In genomic region chr13:111317042-111317550, GRCh38 we compare ENCODE assay signal across 24 cellular contexts. TPM values are rescaled to one million over a fixed set of nuclear protein-coding genes. Genes with fewer than 3 reads are reported as not detected.
A peak's percentile ranks its signal among the peaks of the same experiment; 100 is the strongest.
DNase-seq lines count a peak whose midpoint lies in the region; ATAC-seq, FAIRE-seq and TF ChIP-seq lines count a peak whose summit lies in the region.
"Had no signal": no experiment of that assay in that cellular context is flagged by ENCODE, and none has a peak within 500 bp of the region (broad histone marks: within the 10 kb centered on the region; RNA-seq: fewer than 3 reads in every experiment).

No MANE protein-coding gene starts in this region.

- no peak overlapping the region for H3K27ac Mint-ChIP-seq in osteocyte (ENCODE audit: unreplicated experiment)
- H3K27ac Mint-ChIP-seq: CD4-positive, CD25-positive, alpha-beta regulatory T cell had no signal

- H3K14ac ChIP-seq in IMR-90 (replicated peaks; ENCODE audit: low read depth, low read length), result no peak overlapping the region

- FAIRE-seq in kidney (lab: Jason Lieb, UNC), result no peak
- FAIRE-seq: A204.1, GM12878, GM19239, HepG2 had no signal

- H3K27ac ChIP-seq in IMR-90 (ENCODE audit: insufficient read depth, low read length) (no peak overlapping the region), kidney (ENCODE audit: low read depth in 2 of 2, low read length in 2 of 2) (no peak overlapping the region), testis (no peak overlapping the region)

- intact Hi-C loops in IMR-90 (cut with micrococcal nuclease) (no loop called here), kidney (cut with DNase I) (no loop called here), testis (cut with DNase I; ENCODE audit: low total_unique reads) (no loop called here)

- no peak overlapping the region for H2BK15ac ChIP-seq in IMR-90 (ENCODE audit: low read depth, low read length)

- H2AK9ac ChIP-seq in IMR-90 (replicated peaks; ENCODE audit: low read depth, low read length, poor library complexity), result no peak overlapping the region

- no peak overlapping the region for H3K9ac ChIP-seq in IMR-90 (ENCODE audit: low read depth, low read length)
- H3K9ac ChIP-seq in kidney (ENCODE audit: low read length in 2 of 2), result no peak overlapping the region

- H3K9me3 ChIP-seq in IMR-90 (ENCODE audit: control insufficient read depth, insufficient read depth, low read length) (peaks cover 9% of the 10 kb centered on the region), kidney (ENCODE audit: control insufficient read depth in 1 of 2, low read length in 2 of 2) (peaks cover 0 to 5% of the 10 kb centered on the region in 2 donors), testis (no peaks in the 10 kb centered on the region)
- H3K9me3 ChIP-seq: BE2C had no signal

- no peak overlapping the region for H2BK5ac ChIP-seq in IMR-90 (ENCODE audit: low read depth, low read length, poor library complexity, severe bottlenecking)

- H3K4me1 Mint-ChIP-seq in osteocyte (ENCODE audit: unreplicated experiment), result peaks cover 25% of the 10 kb centered on the region
- H3K4me1 Mint-ChIP-seq: CD8-positive, alpha-beta memory T cell had no signal

- H4K20me1 ChIP-seq in IMR-90 (ENCODE audit: insufficient read depth, low read length), result no peaks in the 10 kb centered on the region

- H3K56ac ChIP-seq in IMR-90 (ENCODE audit: extremely low read depth, insufficient read depth, low read length), result no peak overlapping the region

- POLR2A ChIA-PET in IMR-90 (lab: Charles Lee; ENCODE audit: unreplicated experiment), result interaction anchor here (0.7 kb wide), 1 partner anchor 244 kb away, joined by 3 read pairs; no protein-coding TSS in a partner anchor

- H3K4me2 ChIP-seq in IMR-90 (ENCODE audit: low read depth, low read length), result no peak overlapping the region

- H3K9me3 Mint-ChIP-seq in osteocyte (ENCODE audit: unreplicated experiment), result no peaks in the 10 kb centered on the region

- ATAC-seq in IMR-90 (ENCODE audit: low read depth), result no peak
- ATAC-seq: GM12878, HepG2 had no signal

- no peak overlapping the region for H2BK20ac ChIP-seq in IMR-90 (ENCODE audit: low read depth, low read length)

- 90% methylated on average over 2 of the region's 14 CpGs; no CpG with 5 or more reads in 1 of the 2 experiments for WGBS in IMR-90 (ENCODE audit: extremely low coverage in 2 of 2, insufficient read length in 1 of 2), 2 experiments
- 88 to 92% methylated on average over 12 to 14 of the region's 14 CpGs for WGBS in testis, 2 donors

- no peak overlapping the region for H3K4ac ChIP-seq in IMR-90 (ENCODE audit: low read depth, low read length)

- H3K4me3 Mint-ChIP-seq in osteocyte (ENCODE audit: unreplicated experiment), result no peak overlapping the region

- TF ChIP-seq POLR2A in IMR-90 (IDR thresholded peaks at IDR 0.05; ENCODE audit: low read depth, low read length) (no peak), testis (IDR thresholded peaks at IDR 0.05) (no peak)

- CTCF ChIA-PET in IMR-90 (lab: Yijun Ruan, JAX), result no interaction called here

- no peaks in the 10 kb centered on the region for H3K27me3 Mint-ChIP-seq in osteocyte (ENCODE audit: unreplicated experiment)
- H3K27me3 Mint-ChIP-seq: CD4-positive, CD25-positive, alpha-beta regulatory T cell had no signal

- H3K36me3 ChIP-seq in IMR-90 (ENCODE audit: control insufficient read depth, insufficient read depth, low read length) (peaks cover 5% of the 10 kb centered on the region; the same call in 1 of the 2 replicates), kidney (ENCODE audit: control insufficient read depth in 1 of 2, insufficient read depth in 2 of 2, low read length in 2 of 2) (no peaks in the 10 kb centered on the region), testis (ENCODE audit: low read depth, missing control alignments) (no peaks in the 10 kb centered on the region)
- H3K36me3 ChIP-seq: BE2C had no signal

- no peak overlapping the region for H3K23ac ChIP-seq in IMR-90 (ENCODE audit: low read depth, low read length)

- no TSS peak for BruUV-seq in IMR-90 (replicated peaks; lab: Mats Ljungman, UMichigan)

- H4K91ac ChIP-seq in IMR-90 (ENCODE audit: insufficient read depth, low read depth, low read length), result no peak overlapping the region

- in situ Hi-C loops in IMR-90 (cut with MboI; ENCODE audit: low sequenced_read_pairs), result no loop called here

- DNase-seq in IMR-90, result no peak
- DNase-seq in kidney, result peak; percentile 48
- peak; percentile 67 for DNase-seq in osteocyte (ENCODE audit: extremely low spot score, unreplicated experiment)
- peak; percentile 24 for DNase-seq in ureter (ENCODE audit: low spot score)
- DNase-seq in NCI-H2029 treated with DMSO at 0.1 percent for 48 hours (lab: John Stamatoyannopoulos, UW), result no peak
- DNase-seq in NCI-H2081 treated with DMSO at 0.1 percent for 48 hours (lab: John Stamatoyannopoulos, UW), result no peak
- no peak for DNase-seq in testis
- DNase-seq: ACHN; BE2C; C1 segment of cervical spinal cord; CD4-positive, CD25-positive, alpha-beta regulatory T cell; CD8-positive, alpha-beta memory T cell; COR-L47; DMS 273 treated with DMSO at 0.1 percent for 48 hours; DMS53; DND-41; EL; HCEC 1CT had no signal

- H2BK120ac ChIP-seq in IMR-90 (ENCODE audit: low read depth, low read length), result no peak overlapping the region

- H3K9me1 ChIP-seq in IMR-90 (ENCODE audit: insufficient read depth, low read length), result peaks cover 2% of the 10 kb centered on the region; the same call in 1 of the 2 replicates

- peaks cover 22% of the 10 kb centered on the region for H3K36me3 Mint-ChIP-seq in osteocyte (ENCODE audit: unreplicated experiment)

- TF ChIP-seq CTCF in IMR-90 (conservative IDR thresholded peaks at IDR 0.05; ENCODE audit: low read depth, low read length), result no peak
- TF ChIP-seq CTCF in kidney (IDR thresholded peaks at IDR 0.05; ENCODE audit: borderline replicate concordance, extremely low read depth, insufficient read depth), result no peak
- TF ChIP-seq CTCF in osteocyte (IDR thresholded peaks at IDR 0.05), result no peak
- no peak for TF ChIP-seq CTCF in testis (IDR thresholded peaks at IDR 0.05)

- H3K4me1 ChIP-seq in IMR-90 (ENCODE audit: control insufficient read depth, insufficient read depth, low read length) (peaks cover 4% of the 10 kb centered on the region; the same call in 1 of the 2 replicates), kidney (ENCODE audit: control insufficient read depth in 1 of 2, insufficient read depth in 1 of 2, low read depth in 1 of 2, low read length in 2 of 2) (no peaks in the 10 kb centered on the region), testis (no peaks in the 10 kb centered on the region)
- H3K4me1 ChIP-seq: BE2C had no signal

- no peak overlapping the region for H3K4me3 ChIP-seq in IMR-90 (ENCODE audit: insufficient read depth, low read depth, low read length)
- no peak overlapping the region for H3K4me3 ChIP-seq in kidney (ENCODE audit: low read length in 2 of 2)
- no peak overlapping the region for H3K4me3 ChIP-seq in testis
- H3K4me3 ChIP-seq: GM12878 had no signal

- H3K27me3 ChIP-seq in IMR-90 (ENCODE audit: control insufficient read depth, insufficient read depth, low read length), result no peaks in the 10 kb centered on the region; the same call in 1 of the 2 replicates
- no peaks in the 10 kb centered on the region for H3K27me3 ChIP-seq in testis
- H3K27me3 ChIP-seq: BE2C had no signal

- H3K79me1 ChIP-seq in IMR-90 (ENCODE audit: low read depth in 1 of 2, low read length in 2 of 2), result no peaks in the 10 kb centered on the region

- H4K8ac ChIP-seq in IMR-90 (ENCODE audit: low read depth in 2 of 2, low read length in 2 of 2), result no peak overlapping the region

- H2AK5ac ChIP-seq in IMR-90 (ENCODE audit: low read depth, low read length), result no peak overlapping the region

- no peak overlapping the region for H4K5ac ChIP-seq in IMR-90 (ENCODE audit: low read depth, low read length)

- H3K18ac ChIP-seq in IMR-90 (ENCODE audit: low read depth, low read length), result no peak overlapping the region

- TF ChIP-seq RAD21 in IMR-90 (IDR thresholded peaks at IDR 0.05; ENCODE audit: low read length), result no peak

- dilution Hi-C loops in IMR-90 (cut with HindIII; ENCODE audit: low sequenced_read_pairs, unreplicated experiment), result no loop called here

- H2AFZ ChIP-seq in IMR-90 (replicated peaks; ENCODE audit: low read length, poor library complexity), result peak overlapping the region; percentile 8

TF ChIP-seq in IMR-90, 13 proteins besides CTCF, POLR2A, EP300 and RAD21 (continues in another document):
- TF ChIP-seq RCOR1 (IDR thresholded peaks at IDR 0.05; ENCODE audit: insufficient replicate concordance, low read length), result no peak
- TF ChIP-seq, protein P1, sequence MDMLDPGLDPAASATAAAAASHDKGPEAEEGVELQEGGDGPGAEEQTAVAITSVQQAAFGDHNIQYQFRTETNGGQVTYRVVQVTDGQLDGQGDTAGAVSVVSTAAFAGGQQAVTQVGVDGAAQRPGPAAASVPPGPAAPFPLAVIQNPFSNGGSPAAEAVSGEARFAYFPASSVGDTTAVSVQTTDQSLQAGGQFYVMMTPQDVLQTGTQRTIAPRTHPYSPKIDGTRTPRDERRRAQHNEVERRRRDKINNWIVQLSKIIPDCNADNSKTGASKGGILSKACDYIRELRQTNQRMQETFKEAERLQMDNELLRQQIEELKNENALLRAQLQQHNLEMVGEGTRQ (IDR thresholded peaks at IDR 0.05; ENCODE audit: low read depth, low read length), result no peak
- TF ChIP-seq, protein P2, sequence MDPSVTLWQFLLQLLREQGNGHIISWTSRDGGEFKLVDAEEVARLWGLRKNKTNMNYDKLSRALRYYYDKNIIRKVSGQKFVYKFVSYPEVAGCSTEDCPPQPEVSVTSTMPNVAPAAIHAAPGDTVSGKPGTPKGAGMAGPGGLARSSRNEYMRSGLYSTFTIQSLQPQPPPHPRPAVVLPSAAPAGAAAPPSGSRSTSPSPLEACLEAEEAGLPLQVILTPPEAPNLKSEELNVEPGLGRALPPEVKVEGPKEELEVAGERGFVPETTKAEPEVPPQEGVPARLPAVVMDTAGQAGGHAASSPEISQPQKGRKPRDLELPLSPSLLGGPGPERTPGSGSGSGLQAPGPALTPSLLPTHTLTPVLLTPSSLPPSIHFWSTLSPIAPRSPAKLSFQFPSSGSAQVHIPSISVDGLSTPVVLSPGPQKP (IDR thresholded peaks at IDR 0.05; ENCODE audit: borderline replicate concordance, low read depth, low read length), result no peak
- TF ChIP-seq MAFK (IDR thresholded peaks at IDR 0.05; ENCODE audit: low read depth, low read length), result no peak
- no peak for TF ChIP-seq FOS (IDR thresholded peaks at IDR 0.05; ENCODE audit: low read depth, low read length)
- no peak for TF ChIP-seq CHD1 (IDR thresholded peaks at IDR 0.05; ENCODE audit: low read depth, low read length)
- TF ChIP-seq CEBPB (IDR thresholded peaks at IDR 0.05; ENCODE audit: low read depth, low read length), result no peak
- no peak for TF ChIP-seq SMC3 (IDR thresholded peaks at IDR 0.05; ENCODE audit: low read depth, low read length)

RNA-seq across cellular contexts. Expression of gene TEX29, which starts 3.3 kb away (rescaled TPM):
- not detected in 2 replicates for total RNA-seq in IMR-90 (2012; rRNA removed)
- 0.29 and 0.46 TPM in 2 replicates for polyA plus RNA-seq in IMR-90 (2012; rRNA removed)
- 0.21 and 0.24 TPM in 2 replicates for polyA plus RNA-seq in IMR-90 (2012; cell fraction: cytosol; rRNA removed)
- polyA plus RNA-seq in IMR-90 (2012; cell fraction: nucleus; rRNA removed; ENCODE audit: low replicate concordance), result 0.18 and 1.1 TPM in 2 replicates
- total RNA-seq in kidney, result not detected
- not detected for polyA plus RNA-seq in kidney (ENCODE audit: insufficient read depth, low read depth, low replicate concordance)
- 1.9 TPM in 1 of 2 replicates, not detected in the other for total RNA-seq in osteocyte
- not detected for total RNA-seq in ureter
- total RNA-seq in testis, result 10 to 100 TPM; 10.4 to 15.8 TPM
- 48.9 TPM for polyA plus RNA-seq in testis (ENCODE audit: insufficient read depth, low read depth, low replicate concordance)
- total RNA-seq: CD4-positive, CD25-positive, alpha-beta regulatory T cell; CD8-positive, alpha-beta memory T cell; G401; GM12878; H4 had no signal
- polyA plus RNA-seq: CD4-positive, CD25-positive, alpha-beta regulatory T cell; CD8-positive, alpha-beta memory T cell had no signal

Comparison
In these comparisons a context has a peak if more than half of its experiments do, and no peak if none do; other contexts are left out.
1. DNase-seq: peak in kidney (single experiment), osteocyte (single experiment) and ureter (single experiment); none in IMR-90 (single experiment), NCI-H2029 treated with DMSO at 0.1 percent for 48 hours (single experiment), NCI-H2081 treated with DMSO at 0.1 percent for 48 hours (single experiment) and testis (single experiment).